Comparison of ENCODE assay signal across 8 cellular contexts in genomic region chrX:154458116-154458953, GRCh38. TPM values are rescaled to one million over a fixed set of nuclear protein-coding genes. Genes with fewer than 3 reads are reported as not detected.
DNase-seq lines count a peak whose midpoint lies in the region; ATAC-seq and TF ChIP-seq lines count a peak whose summit lies in the region.

PLXNA3 (plus strand) TSS chrX:154458281; CDS start chrX:154460184, 1,903 bp downstream.

- H3K4me1 ChIP-seq in hepatocyte (ENCODE audit: insufficient read depth) = no peaks in the 10 kb centered on the region
- peaks cover 0 to 15% (median 11%) of the 10 kb centered on the region in 4 donors for H3K4me1 ChIP-seq in sigmoid colon

- peaks cover 23% of the 10 kb centered on the region for H3K79me2 ChIP-seq in hepatocyte

- no peak for TF ChIP-seq POLR2A in sigmoid colon (IDR thresholded peaks at IDR 0.05)

- no peaks in the 10 kb centered on the region for H4K20me1 ChIP-seq in hepatocyte (ENCODE audit: insufficient read depth, poor library complexity, severe bottlenecking)

- no peaks in the 10 kb centered on the region for H3K9me3 ChIP-seq in hepatocyte (ENCODE audit: low read depth)
- no peaks in the 10 kb centered on the region for H3K9me3 ChIP-seq in sigmoid colon

- no peaks in the 10 kb centered on the region for H3K27me3 ChIP-seq in hepatocyte
- no peaks in the 10 kb centered on the region for H3K27me3 ChIP-seq in sigmoid colon

- H3K27ac ChIP-seq in hepatocyte (peak within 1 kb of the TSS; percentile 80), sigmoid colon (peak within 1 kb of the TSS; percentile 66 to 76 (median 73))

- H3K9me2 ChIP-seq in hepatocyte (replicated peaks; ENCODE audit: insufficient read depth) = no peaks in the 10 kb centered on the region

- DNase-seq in NCI-H146 (lab: John Stamatoyannopoulos, UW) (peak; percentile 48), NCI-H146 treated with DMSO at 0.1 percent for 48 hours (lab: John Stamatoyannopoulos, UW; ENCODE audit: unreplicated experiment) (no peak), SW480 (ENCODE audit: low spot score) (peak; percentile 30), anterior cingulate cortex (lab: John Stamatoyannopoulos, UW) (peak in 34 of 58 donors; percentile 3 to 51 (median 24)), hepatocyte (ENCODE audit: low spot score) (peak; percentile 74), sigmoid colon (no peak), putamen (ENCODE audit: low spot score) (no peak)

- peak; percentile 57 for ATAC-seq in HG03066 (IDR thresholded peaks at IDR 0.05; ENCODE audit: low read depth, unreplicated experiment)

- TF ChIP-seq CTCF in hepatocyte (IDR thresholded peaks at IDR 0.05; ENCODE audit: poor library complexity) (no peak), sigmoid colon (IDR thresholded peaks at IDR 0.05) (no peak)

- no peak for TF ChIP-seq EP300 in sigmoid colon (IDR thresholded peaks at IDR 0.05)

- H3K4me3 ChIP-seq in hepatocyte (peak within 1 kb of the TSS; percentile 52), sigmoid colon (peak within 1 kb of the TSS; percentile 43 to 76 (median 63))

- WGBS in hepatocyte (ENCODE audit: low lambda C conversion rate, missing lambda C conversion rate) = 38% methylated on average over 20 of the region's 88 CpGs
- 0% methylated on average over 88 of the region's 88 CpGs for WGBS in sigmoid colon, 2 donors

- H2AFZ ChIP-seq in hepatocyte = peak within 1 kb of the TSS; percentile 57

- H3K36me3 ChIP-seq in hepatocyte (replicated peaks; ENCODE audit: insufficient read depth, low read depth) = no peaks in the 10 kb centered on the region
- H3K36me3 ChIP-seq in sigmoid colon = peaks cover 0 to 4% (median 0%) of the 10 kb centered on the region in 4 donors

- H3K4me2 ChIP-seq in hepatocyte = peak within 1 kb of the TSS; percentile 83

- intact Hi-C loops in sigmoid colon (cut with DNase I) = loop anchor here (2.0 kb wide), 1 partner anchor 18 kb away; no protein-coding TSS in a partner anchor

RNA-seq across cellular contexts. Expression of gene PLXNA3, which starts in this region (rescaled TPM):
- 10.6 and 14.1 TPM in 2 replicates for total RNA-seq in hepatocyte
- polyA plus RNA-seq in hepatocyte = 23.2 and 28.7 TPM in 2 replicates
- total RNA-seq in sigmoid colon = 10 to 100 TPM in 1 of 4 donors, 1 to 10 TPM in 3; 3.1 to 12.7 (median 5.9) TPM
- 10 to 100 TPM in 1 of 3 donors, 1 to 10 TPM in 2; 4.2 to 22.9 (median 8.6) TPM for polyA plus RNA-seq in sigmoid colon

Comparison
In these comparisons a context has a peak if more than half of its experiments do, and no peak if none do; other contexts are left out.
1. DNase-seq: peak in NCI-H146 (single experiment), SW480 (single experiment), anterior cingulate cortex (34 of 58) and hepatocyte (single experiment); none in NCI-H146 treated with DMSO at 0.1 percent for 48 hours (single experiment), sigmoid colon (single experiment) and putamen (single experiment).